Comparison of ENCODE assay signal across 25 cellular contexts in genomic region chr5:151054713-151055112, GRCh38. TPM values are rescaled to one million over a fixed set of nuclear protein-coding genes. Genes with fewer than 3 reads are reported as not detected.
DNase-seq lines count a peak whose midpoint lies in the region; ATAC-seq, FAIRE-seq and TF ChIP-seq lines count a peak whose summit lies in the region.
"Had no signal": no experiment of that assay in that cellular context is flagged by ENCODE, and none has a peak within 500 bp of the region (broad histone marks: within the 10 kb centered on the region; RNA-seq: fewer than 3 reads in every experiment).

No MANE protein-coding gene starts in this region.

- H2AK5ac ChIP-seq in mesendoderm (ENCODE audit: low read length) = no peak overlapping the region

- H3K36me3 Mint-ChIP-seq in stimulated activated naive B cell treated with anti-CD40 and anti-IgM and Interleukin-4, amounts not matched to agents 10 μg/mL and 1 μg/mL and 100 μg/mL, for 72 hours = peaks cover 75 to 90% of the 10 kb centered on the region in 2 donors
- H3K36me3 Mint-ChIP-seq in CD8-positive, alpha-beta T cell = peaks cover 90% of the 10 kb centered on the region

- no peak for ATAC-seq in stimulated activated naive B cell treated with anti-CD40 and anti-IgM and Interleukin-4, amounts not matched to agents 10 μg/mL and 1 μg/mL and 100 μg/mL, for 72 hours (replicated peaks)
- no peak for ATAC-seq in CD8-positive, alpha-beta T cell
- ATAC-seq: GM12878, Panc1, right cardiac atrium had no signal

- H3K4me3 ChIP-seq in PC-9 (no peak overlapping the region), mesendoderm (ENCODE audit: low read length) (no peak overlapping the region)
- no peak overlapping the region for H3K4me3 ChIP-seq in CD8-positive, alpha-beta T cell (ENCODE audit: low read depth, low read length)
- H3K4me3 ChIP-seq: GM12878, MG63, vagina had no signal

- no peak overlapping the region for H4K5ac ChIP-seq in mesendoderm (ENCODE audit: low read length)

- no CpG with 5 or more reads among the region's 3 CpGs for WGBS in mesendoderm (ENCODE audit: extremely low coverage, insufficient coverage, low lambda C conversion rate)

- H3K36me3 ChIP-seq in PC-9 (ENCODE audit: low read depth) (peaks cover 5% of the 10 kb centered on the region), mesendoderm (ENCODE audit: control insufficient read depth, insufficient read depth, low read length) (peaks cover 1% of the 10 kb centered on the region)
- H3K36me3 ChIP-seq in CD8-positive, alpha-beta T cell (ENCODE audit: insufficient read depth, low read length) = peaks cover 58% of the 10 kb centered on the region

- intact Hi-C loops in PC-9 (cut with micrococcal nuclease; ENCODE audit: unreplicated experiment) = loop anchor here (2.0 kb wide), 1 partner anchor 18 kb away; no protein-coding TSS in a partner anchor
- intact Hi-C loops in CD8-positive, alpha-beta T cell (cut with DNase I, micrococcal nuclease) = loop anchor here in 1 of 2 experiments (5.0 kb wide), 1 partner anchor 183 kb away; no protein-coding TSS in a partner anchor

- no peak overlapping the region for H3K18ac ChIP-seq in mesendoderm (ENCODE audit: low read length)

- H2BK5ac ChIP-seq in mesendoderm (ENCODE audit: low read length) = no peak overlapping the region

- H3K4me1 Mint-ChIP-seq in stimulated activated naive B cell treated with anti-CD40 and anti-IgM and Interleukin-4, amounts not matched to agents 10 μg/mL and 1 μg/mL and 100 μg/mL, for 72 hours = peaks cover 67 to 89% of the 10 kb centered on the region in 2 donors
- peaks cover 17% of the 10 kb centered on the region for H3K4me1 Mint-ChIP-seq in CD8-positive, alpha-beta T cell (ENCODE audit: low read depth)

- no peak overlapping the region for H3K9ac ChIP-seq in mesendoderm (ENCODE audit: low read length)

- no peak overlapping the region for H2BK120ac ChIP-seq in mesendoderm (ENCODE audit: low read depth, low read length)

- H3K27me3 ChIP-seq in PC-9 (ENCODE audit: insufficient read depth, low read depth) (no peaks in the 10 kb centered on the region), mesendoderm (ENCODE audit: insufficient read depth, low read length, poor library complexity) (no peaks in the 10 kb centered on the region)
- H3K27me3 ChIP-seq in CD8-positive, alpha-beta T cell (ENCODE audit: insufficient read depth, low read length) = no peaks in the 10 kb centered on the region
- H3K27me3 ChIP-seq: MG63, vagina had no signal

- BruUV-seq in PC-9 (replicated peaks; lab: Mats Ljungman, UMichigan) = no TSS peak

- TF ChIP-seq CTCF in PC-9 (conservative IDR thresholded peaks at IDR 0.05) = no peak
- TF ChIP-seq CTCF in CD8-positive, alpha-beta T cell (IDR thresholded peaks at IDR 0.05) = no peak

- H3K9me3 ChIP-seq in PC-9 (ENCODE audit: insufficient read depth, low read depth) = no peaks in the 10 kb centered on the region
- H3K9me3 ChIP-seq in CD8-positive, alpha-beta T cell (ENCODE audit: low read length) = no peaks in the 10 kb centered on the region
- H3K9me3 ChIP-seq: MG63, vagina had no signal

- DNase-seq in GM19239 (ENCODE audit: insufficient read length, low spot score) (no peak), PC-9 (peak in 1 of 2 experiments; percentile 78), mesendoderm (peak; percentile 23), anterior cingulate cortex (lab: John Stamatoyannopoulos, UW) (no peak), globus pallidus (ENCODE audit: low spot score) (no peak)
- DNase-seq in stimulated activated naive B cell treated with anti-CD40 and anti-IgM and Interleukin-4, amounts not matched to agents 10 μg/mL and 1 μg/mL and 100 μg/mL, for 72 hours = no peak
- no peak for DNase-seq in CD8-positive, alpha-beta T cell
- DNase-seq: activated CD4-positive, alpha-beta T cell treated with anti-CD3 and anti-CD28 coated beads, Interleukin-2, amount 50 U/mL, for 1 hour; activated CD8-positive, alpha-beta memory T cell treated with anti-CD3 and anti-CD28 coated beads, Interleukin-2, amount 50 U/mL, for 4 hours; activated gamma-delta T cell treated with Interleukin-2 at 50 U/mL for 16 hours; amniotic stem cell; CD8-positive, alpha-beta memory T cell; dermis blood vessel endothelial cell; glutamatergic neuron; kidney glomerular epithelial cell; MG63; naive B cell; NCI-H1417; NCI-H510A treated with DMSO at 0.1 percent for 48 hours; right cardiac atrium; T-helper 2 cell; WERI-Rb-1 had no signal

- no peak overlapping the region for H2AFZ ChIP-seq in PC-9

- H3K27me3 Mint-ChIP-seq in stimulated activated naive B cell treated with anti-CD40 and anti-IgM and Interleukin-4, amounts not matched to agents 10 μg/mL and 1 μg/mL and 100 μg/mL, for 72 hours = no peaks in the 10 kb centered on the region
- no peaks in the 10 kb centered on the region for H3K27me3 Mint-ChIP-seq in CD8-positive, alpha-beta T cell (ENCODE audit: low read depth)
- H3K27me3 Mint-ChIP-seq: CD8-positive, alpha-beta memory T cell; naive B cell had no signal

- peaks cover 29% of the 10 kb centered on the region for H3K4me1 ChIP-seq in PC-9 (replicated peaks; ENCODE audit: insufficient read depth)
- H3K4me1 ChIP-seq in mesendoderm (ENCODE audit: control insufficient read depth, low read depth, low read length) = no peaks in the 10 kb centered on the region
- peaks cover 4% of the 10 kb centered on the region for H3K4me1 ChIP-seq in CD8-positive, alpha-beta T cell (ENCODE audit: insufficient read depth, low read length)

- H3K27ac ChIP-seq in PC-9 (peak overlapping the region; percentile 65), mesendoderm (ENCODE audit: low read depth, low read length) (no peak overlapping the region)
- no peak overlapping the region for H3K27ac ChIP-seq in CD8-positive, alpha-beta T cell (ENCODE audit: low read depth, low read length)
- H3K27ac ChIP-seq: vagina, WERI-Rb-1 had no signal

- CTCF ChIA-PET in PC-9 (lab: Charles Lee) = interaction anchor here (1.8 kb wide), 1 partner anchor 60 kb away, joined by 5 read pairs; no protein-coding TSS in a partner anchor
- CTCF ChIA-PET in CD8-positive, alpha-beta T cell (lab: Charles Lee) = interaction anchor here (1.3 to 16.1 kb wide), 3 partner anchors 50 to 110 kb away, joined by 3 to 514 read pairs (median 11); no protein-coding TSS in a partner anchor

- H3K4me3 Mint-ChIP-seq in stimulated activated naive B cell treated with anti-CD40 and anti-IgM and Interleukin-4, amounts not matched to agents 10 μg/mL and 1 μg/mL and 100 μg/mL, for 72 hours = peak overlapping the region in 1 of 2 donors; percentile 25
- H3K4me3 Mint-ChIP-seq in CD8-positive, alpha-beta T cell = no peak overlapping the region
- H3K4me3 Mint-ChIP-seq: CD8-positive, alpha-beta memory T cell had no signal

- H3K4me2 ChIP-seq in PC-9 (peak overlapping the region; percentile 32), mesendoderm (ENCODE audit: low read length) (no peak overlapping the region)

- POLR2A ChIA-PET in PC-9 (lab: Charles Lee; ENCODE audit: unreplicated experiment) = no interaction called here
- POLR2A ChIA-PET in CD8-positive, alpha-beta T cell (lab: Charles Lee) = no interaction called here

- no peaks in the 10 kb centered on the region for H4K20me1 ChIP-seq in PC-9 (ENCODE audit: insufficient read depth)

- H4K8ac ChIP-seq in mesendoderm (ENCODE audit: low read depth, low read length) = no peak overlapping the region

- no peaks in the 10 kb centered on the region for H3F3A ChIP-seq in PC-9 (ENCODE audit: insufficient read depth, low read depth)

- FAIRE-seq in GM19239 (lab: Jason Lieb, UNC) = peak; percentile 18
- FAIRE-seq: GM12878 had no signal

- no peak overlapping the region for H3K56ac ChIP-seq in mesendoderm (ENCODE audit: low read length)

- H3K9me3 Mint-ChIP-seq in stimulated activated naive B cell treated with anti-CD40 and anti-IgM and Interleukin-4, amounts not matched to agents 10 μg/mL and 1 μg/mL and 100 μg/mL, for 72 hours = no peaks in the 10 kb centered on the region
- no peaks in the 10 kb centered on the region for H3K9me3 Mint-ChIP-seq in CD8-positive, alpha-beta T cell
- H3K9me3 Mint-ChIP-seq: naive B cell had no signal

- H3K4ac ChIP-seq in mesendoderm (ENCODE audit: low read depth, low read length) = no peak overlapping the region

- H2BK15ac ChIP-seq in mesendoderm (replicated peaks; ENCODE audit: low read depth) = no peak overlapping the region

- no peaks in the 10 kb centered on the region for H3K9me2 ChIP-seq in PC-9 (ENCODE audit: insufficient read depth)

- H3K79me2 ChIP-seq in PC-9 (ENCODE audit: low read depth) (no peaks in the 10 kb centered on the region), mesendoderm (ENCODE audit: control insufficient read depth, insufficient read depth, low read length) (no peaks in the 10 kb centered on the region)

- H3K23ac ChIP-seq in mesendoderm (ENCODE audit: low read length) = no peak overlapping the region

- no peaks in the 10 kb centered on the region for H3K79me1 ChIP-seq in mesendoderm (ENCODE audit: low read length)

- H3K27ac Mint-ChIP-seq in stimulated activated naive B cell treated with anti-CD40 and anti-IgM and Interleukin-4, amounts not matched to agents 10 μg/mL and 1 μg/mL and 100 μg/mL, for 72 hours = peak overlapping the region; percentile 56
- H3K27ac Mint-ChIP-seq in CD8-positive, alpha-beta T cell = no peak overlapping the region

RNA-seq across cellular contexts. Expression of gene TNIP1, which starts 26.1 kb away (rescaled TPM):
- total RNA-seq in PC-9 (2021) = 122 and 124 TPM in 2 replicates
- 13.7 TPM for polyA plus RNA-seq in mesendoderm (2013, experiment 1 of 2)
- 14.2 TPM for polyA plus RNA-seq in mesendoderm (2013, experiment 2 of 2)
- total RNA-seq in CD8-positive, alpha-beta T cell = 100 to 1,000 TPM; 133 to 134 TPM

RNA-seq across cellular contexts. Expression of gene GPX3, which starts 34.3 kb away (rescaled TPM):
- total RNA-seq in PC-9 (2021) = 84.6 and 93.2 TPM in 2 replicates
- 47.2 TPM for polyA plus RNA-seq in mesendoderm (2013, experiment 1 of 2)
- polyA plus RNA-seq in mesendoderm (2013, experiment 2 of 2) = 46.5 TPM
- not detected for total RNA-seq in CD8-positive, alpha-beta T cell
- total RNA-seq: CD8-positive, alpha-beta memory T cell had no signal

Comparison
In these comparisons a context has a peak if more than half of its experiments do, and no peak if none do; other contexts are left out.
1. RNA of gene GPX3, which starts 34.3 kb away (total RNA-seq): 84.6 to 93.2 TPM in PC-9; not detected in CD8-positive, alpha-beta T cell; every median in the first group is over 10 times any median in the second.